ENCODE assay signal across 22 cellular contexts in genomic region chr14:34766611-34767010, GRCh38. TPM values are rescaled to one million over a fixed set of nuclear protein-coding genes. Genes with fewer than 3 reads are reported as not detected.
A peak's percentile ranks its signal among the peaks of the same experiment; 100 is the strongest.
DNase-seq lines count a peak whose midpoint lies in the region; ATAC-seq, FAIRE-seq and TF ChIP-seq lines count a peak whose summit lies in the region.
"Had no signal": no experiment of that assay in that cellular context is flagged by ENCODE, and none has a peak within 500 bp of the region (broad histone marks: within the 10 kb centered on the region; RNA-seq: fewer than 3 reads in every experiment).

No MANE protein-coding gene starts in this region.

- peaks cover 33 to 59% of the 10 kb centered on the region in 2 donors for H3K36me3 Mint-ChIP-seq in CD4-positive, alpha-beta memory T cell
- peaks cover 20 to 28% of the 10 kb centered on the region in 2 donors for H3K36me3 Mint-ChIP-seq in stimulated activated naive B cell treated with anti-CD40 and anti-IgM and Interleukin-4, amounts not matched to agents 10 μg/mL and 1 μg/mL and 100 μg/mL, for 72 hours

- POLR2A ChIA-PET in CD4-positive, alpha-beta memory T cell (lab: Charles Lee; ENCODE audit: partially characterized antibody): no interaction called here

- WGBS in prostate gland: 75% methylated on average over 1 of the region's 1 CpG

- H3K4me2 ChIP-seq in Karpas-422 (ENCODE audit: low read depth, low read length, poor library complexity, severe bottlenecking): peak overlapping the region; percentile 29

- peak; percentile 98 for FAIRE-seq in endometrium (lab: Jason Lieb, UNC)
- FAIRE-seq: K562, keratinocyte had no signal

- intact Hi-C loops in CD4-positive, alpha-beta memory T cell (cut with micrococcal nuclease): no loop called here
- intact Hi-C loops in prostate gland (cut with DNase I): no loop called here

- ATAC-seq in stimulated activated naive B cell treated with anti-CD40 and anti-IgM and Interleukin-4, amounts not matched to agents 10 μg/mL and 1 μg/mL and 100 μg/mL, for 72 hours (replicated peaks): no peak
- ATAC-seq: K562 had no signal

- H3K4me1 ChIP-seq in CD4-positive, alpha-beta memory T cell (ENCODE audit: insufficient read depth, low read length): no peaks in the 10 kb centered on the region
- peaks cover 49% of the 10 kb centered on the region for H3K4me1 ChIP-seq in Karpas-422 (ENCODE audit: low read length)
- no peaks in the 10 kb centered on the region for H3K4me1 ChIP-seq in neutrophil (ENCODE audit: control insufficient read depth in 1 of 2, insufficient read depth in 1 of 2, low read depth in 1 of 2, low read length in 1 of 2)
- H3K4me1 ChIP-seq in prostate gland (replicated peaks): no peaks in the 10 kb centered on the region
- H3K4me1 ChIP-seq: sigmoid colon, thyroid gland had no signal

- no peak overlapping the region for H3K27ac ChIP-seq in CD4-positive, alpha-beta memory T cell (ENCODE audit: low read depth, low read length)
- H3K27ac ChIP-seq in Karpas-422 (ENCODE audit: low read length) (peak overlapping the region; percentile 46), neutrophil (peak overlapping the region; percentile 2), prostate gland (no peak overlapping the region)
- H3K27ac ChIP-seq: coronary artery, HL-60, sigmoid colon, thyroid gland had no signal

- H3K27me3 ChIP-seq in CD4-positive, alpha-beta memory T cell (ENCODE audit: insufficient read depth, low read length): no peaks in the 10 kb centered on the region
- H3K27me3 ChIP-seq in Karpas-422 (ENCODE audit: low read length) (no peaks in the 10 kb centered on the region), neutrophil (no peaks in the 10 kb centered on the region), prostate gland (replicated peaks; ENCODE audit: insufficient read depth) (no peaks in the 10 kb centered on the region)
- H3K27me3 ChIP-seq: sigmoid colon, thyroid gland had no signal

- peaks cover 0 to 8% (median 6%) of the 10 kb centered on the region in 4 donors for H3K4me1 Mint-ChIP-seq in CD4-positive, alpha-beta memory T cell
- peaks cover 3 to 12% of the 10 kb centered on the region in 2 donors for H3K4me1 Mint-ChIP-seq in stimulated activated naive B cell treated with anti-CD40 and anti-IgM and Interleukin-4, amounts not matched to agents 10 μg/mL and 1 μg/mL and 100 μg/mL, for 72 hours
- H3K4me1 Mint-ChIP-seq: CD14-positive monocyte had no signal

- CTCF ChIA-PET in CD4-positive, alpha-beta memory T cell (lab: Charles Lee; ENCODE audit: partially characterized antibody): interaction anchor here (1.2 to 2.0 kb wide), 3 partner anchors 29 to 94 kb away, joined by 3 to 11 read pairs (median 4); no protein-coding TSS in a partner anchor

- H3K27ac Mint-ChIP-seq in CD4-positive, alpha-beta memory T cell: peak overlapping the region in 6 of 7 donors; percentile 22 to 84 (median 68)
- H3K27ac Mint-ChIP-seq in stimulated activated naive B cell treated with anti-CD40 and anti-IgM and Interleukin-4, amounts not matched to agents 10 μg/mL and 1 μg/mL and 100 μg/mL, for 72 hours: no peak overlapping the region
- H3K27ac Mint-ChIP-seq: activated CD4-positive, alpha-beta T cell treated with anti-CD3 and anti-CD28 coated beads, Interleukin-2, amount 10 ng/mL, durations not matched to agents 7 days and 5 days had no signal

- no peaks in the 10 kb centered on the region for H3K9me3 ChIP-seq in CD4-positive, alpha-beta memory T cell (ENCODE audit: control insufficient read depth in 1 of 2, low read length in 2 of 2)
- H3K9me3 ChIP-seq in Karpas-422 (ENCODE audit: low read length): no peaks in the 10 kb centered on the region
- no peaks in the 10 kb centered on the region for H3K9me3 ChIP-seq in neutrophil
- no peaks in the 10 kb centered on the region for H3K9me3 ChIP-seq in prostate gland
- H3K9me3 ChIP-seq: sigmoid colon, thyroid gland had no signal

- no peaks in the 10 kb centered on the region for H3K9me2 ChIP-seq in Karpas-422 (replicated peaks; ENCODE audit: insufficient read depth, low read length)

- H3K36me3 ChIP-seq in CD4-positive, alpha-beta memory T cell (ENCODE audit: insufficient read depth, low read length): peaks cover 39% of the 10 kb centered on the region
- peaks cover 68% of the 10 kb centered on the region for H3K36me3 ChIP-seq in Karpas-422 (ENCODE audit: insufficient read depth, low read length)
- peaks cover 93% of the 10 kb centered on the region for H3K36me3 ChIP-seq in neutrophil
- peaks cover 0 to 3% of the 10 kb centered on the region in 2 donors for H3K36me3 ChIP-seq in prostate gland

- no peak for TF ChIP-seq POLR2A in prostate gland (IDR thresholded peaks at IDR 0.05)

- no peaks in the 10 kb centered on the region for H3K9me3 Mint-ChIP-seq in CD4-positive, alpha-beta memory T cell
- H3K9me3 Mint-ChIP-seq in stimulated activated naive B cell treated with anti-CD40 and anti-IgM and Interleukin-4, amounts not matched to agents 10 μg/mL and 1 μg/mL and 100 μg/mL, for 72 hours: no peaks in the 10 kb centered on the region
- H3K9me3 Mint-ChIP-seq: activated CD4-positive, alpha-beta T cell treated with anti-CD3 and anti-CD28 coated beads, Interleukin-2, amount 10 ng/mL, durations not matched to agents 7 days and 5 days; CD14-positive monocyte had no signal

- H3K79me2 ChIP-seq in Karpas-422 (ENCODE audit: low read length): peaks cover 42% of the 10 kb centered on the region

- TF ChIP-seq CTCF in neutrophil (IDR thresholded peaks at IDR 0.05) (no peak), prostate gland (IDR thresholded peaks at IDR 0.05) (no peak)

- no peak overlapping the region for H3K9ac ChIP-seq in Karpas-422 (ENCODE audit: low read length)

- H3K27me3 Mint-ChIP-seq in CD4-positive, alpha-beta memory T cell: no peaks in the 10 kb centered on the region
- no peaks in the 10 kb centered on the region for H3K27me3 Mint-ChIP-seq in stimulated activated naive B cell treated with anti-CD40 and anti-IgM and Interleukin-4, amounts not matched to agents 10 μg/mL and 1 μg/mL and 100 μg/mL, for 72 hours
- H3K27me3 Mint-ChIP-seq: activated CD4-positive, alpha-beta T cell treated with anti-CD3 and anti-CD28 coated beads, Interleukin-2, amount 10 ng/mL, durations not matched to agents 7 days and 5 days had no signal

- H4K20me1 ChIP-seq in Karpas-422 (ENCODE audit: insufficient read depth, low read depth, low read length): no peaks in the 10 kb centered on the region

- DNase-seq in CD4-positive, alpha-beta memory T cell: no peak
- DNase-seq in Karpas-422 (no peak), prostate gland (ENCODE audit: low spot score) (no peak), NCI-H524 treated with DMSO at 0.1 percent for 48 hours (lab: John Stamatoyannopoulos, UW) (no peak)
- no peak for DNase-seq in stimulated activated naive B cell treated with anti-CD40 and anti-IgM and Interleukin-4, amounts not matched to agents 10 μg/mL and 1 μg/mL and 100 μg/mL, for 72 hours
- DNase-seq: activated CD4-positive, alpha-beta T cell treated with anti-CD3 and anti-CD28 coated beads, Interleukin-2, amount 10 ng/mL, durations not matched to agents 7 days and 5 days; amygdala; erythroblast; midbrain; NCI-H2107; NCI-H526 treated with DMSO at 0.1 percent for 48 hours; nucleus accumbens; sigmoid colon; stimulated activated CD4-positive, alpha-beta T cell treated with anti-CD3 and anti-CD28 coated beads, Interleukin-2, amount 100 ng/mL, for 48 hours; thyroid gland had no signal

- no peak overlapping the region for H2AFZ ChIP-seq in Karpas-422 (ENCODE audit: low read length)

- no peak overlapping the region for H3K4me3 Mint-ChIP-seq in CD4-positive, alpha-beta memory T cell
- H3K4me3 Mint-ChIP-seq in stimulated activated naive B cell treated with anti-CD40 and anti-IgM and Interleukin-4, amounts not matched to agents 10 μg/mL and 1 μg/mL and 100 μg/mL, for 72 hours: no peak overlapping the region
- H3K4me3 Mint-ChIP-seq: activated CD4-positive, alpha-beta T cell treated with anti-CD3 and anti-CD28 coated beads, Interleukin-2, amount 10 ng/mL, durations not matched to agents 7 days and 5 days; CD14-positive monocyte had no signal

- no peak overlapping the region for H3K4me3 ChIP-seq in CD4-positive, alpha-beta memory T cell (ENCODE audit: low read length in 2 of 2)
- H3K4me3 ChIP-seq in Karpas-422 (ENCODE audit: low read length) (no peak overlapping the region), neutrophil (ENCODE audit: low read depth in 1 of 2, low read length in 1 of 2) (no peak overlapping the region), prostate gland (no peak overlapping the region)
- H3K4me3 ChIP-seq: coronary artery, K562, sigmoid colon, thyroid gland had no signal

RNA-seq across cellular contexts. Expression of gene CFL2, which starts 52.2 kb away (rescaled TPM):
- total RNA-seq in CD4-positive, alpha-beta memory T cell: 10 to 100 TPM; 12.3 to 12.6 TPM
- 10 to 100 TPM; 10.4 to 14.2 TPM for polyA plus RNA-seq in CD4-positive, alpha-beta memory T cell
- total RNA-seq in Karpas-422 (2014; rRNA removed; shearing (Covaris generic); ENCODE audit: low replicate concordance): 6.1 and 19.0 TPM in 2 replicates
- total RNA-seq in prostate gland: 10 to 100 TPM; 46.3 to 79.2 TPM

Comparison
In these comparisons a context has a peak if more than half of its experiments do, and no peak if none do; other contexts are left out.
1. H3K27ac ChIP-seq: peak in Karpas-422 (single experiment) and neutrophil (single experiment); none in CD4-positive, alpha-beta memory T cell (single experiment) and prostate gland (0 of 2).